8 cellular contexts compared by ENCODE assay signal in the genomic region with DNA sequence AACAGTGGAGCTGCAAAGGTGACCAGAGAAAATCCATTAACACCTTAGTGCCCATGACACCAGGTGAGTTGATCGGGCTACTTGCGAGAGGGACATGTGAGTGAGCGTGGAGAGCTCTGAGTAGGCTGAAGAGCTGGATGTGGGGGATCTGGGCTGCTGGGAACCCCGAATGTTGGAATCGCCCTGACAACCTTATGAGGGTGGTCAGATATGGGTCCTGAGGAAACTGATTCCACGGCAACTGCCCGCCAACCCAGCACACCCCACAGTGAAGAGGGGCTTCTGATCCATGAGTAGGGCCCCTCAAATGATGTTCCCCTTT. TPM values are rescaled to one million over a fixed set of nuclear protein-coding genes. Genes with fewer than 3 reads are reported as not detected.
DNase-seq lines count a peak whose midpoint lies in the region; ATAC-seq and TF ChIP-seq lines count a peak whose summit lies in the region.

No MANE protein-coding gene starts in this region.

- H4K8ac ChIP-seq in mesenchymal stem cell (ENCODE audit: low read length) = peak overlapping the region; percentile 85

- peak overlapping the region; percentile 12 for H2BK15ac ChIP-seq in mesenchymal stem cell (ENCODE audit: low read depth, poor library complexity, severe bottlenecking)

- H3K14ac ChIP-seq in mesenchymal stem cell (ENCODE audit: low read length in 2 of 2) = peak overlapping the region in 1 of 2 experiments; percentile 92

- peak overlapping the region; percentile 81 for H3K4me3 ChIP-seq in cardiac muscle cell
- H3K4me3 ChIP-seq in brain microvascular endothelial cell (ENCODE audit: low read depth, low read length) = peak overlapping the region; percentile 59
- H3K4me3 ChIP-seq in mesenchymal stem cell (ENCODE audit: insufficient read depth in 1 of 2, low read depth in 1 of 2, low read length in 2 of 2) = peak overlapping the region; percentile 68 to 99
- peak overlapping the region; percentile 49 to 81 for H3K4me3 ChIP-seq in aorta (ENCODE audit: low read length in 2 of 2)

- peak overlapping the region; percentile 13 to 46 for H3K4ac ChIP-seq in mesenchymal stem cell (ENCODE audit: low read depth in 1 of 2, low read length in 2 of 2)

- H2BK5ac ChIP-seq in mesenchymal stem cell (ENCODE audit: low read depth, low read length, poor library complexity, severe bottlenecking) = no peak overlapping the region

- peak overlapping the region in 1 of 2 experiments; percentile 94 for H3K23ac ChIP-seq in mesenchymal stem cell (ENCODE audit: low read length in 2 of 2)

- peak overlapping the region; percentile 4 for H2AK5ac ChIP-seq in mesenchymal stem cell (ENCODE audit: low read length, severe bottlenecking)

- H3K4me1 ChIP-seq in cardiac muscle cell (ENCODE audit: low read depth) = peaks cover 3% of the 10 kb centered on the region
- peaks cover 23% of the 10 kb centered on the region for H3K4me1 ChIP-seq in mesenchymal stem cell (ENCODE audit: control insufficient read depth, insufficient read depth, low read depth, low read length)
- peaks cover 0 to 4% of the 10 kb centered on the region in 2 donors for H3K4me1 ChIP-seq in aorta (ENCODE audit: control insufficient read depth in 1 of 2, insufficient read depth in 2 of 2, low read length in 2 of 2)

- H3K9ac ChIP-seq in mesenchymal stem cell (ENCODE audit: low read length) = peak overlapping the region; percentile 97

- H4K91ac ChIP-seq in mesenchymal stem cell (ENCODE audit: low read length) = peak overlapping the region; percentile 43

- peaks cover 11% of the 10 kb centered on the region for H3K79me1 ChIP-seq in mesenchymal stem cell (replicated peaks; ENCODE audit: low read length, poor library complexity, severe bottlenecking)

- DNase-seq in cardiac muscle cell (ENCODE audit: low read depth in 1 of 2, low spot score in 1 of 2) (no peak), cardiac septum (ENCODE audit: low spot score) (no peak), brain microvascular endothelial cell (no peak), mesenchymal stem cell (no peak), aorta (no peak), NOMO-1 treated with dmso at 0.1 percent for 144 hours (lab: John Stamatoyannopoulos, UW; ENCODE audit: unreplicated experiment) (no peak), HCEC 1CT (no peak), hippocampal formation (lab: John Stamatoyannopoulos, UW) (no peak)

- peak overlapping the region in 1 of 2 experiments; percentile 23 for H2BK12ac ChIP-seq in mesenchymal stem cell (ENCODE audit: low read length in 2 of 2)

- peak overlapping the region; percentile 80 for H2BK120ac ChIP-seq in mesenchymal stem cell (ENCODE audit: low read depth, low read length)

- H3K4me2 ChIP-seq in mesenchymal stem cell (ENCODE audit: low read length, poor library complexity, severe bottlenecking) = peak overlapping the region; percentile 89

- H3K27me3 ChIP-seq in cardiac muscle cell = no peaks in the 10 kb centered on the region
- H3K27me3 ChIP-seq in brain microvascular endothelial cell (replicated peaks) = no peaks in the 10 kb centered on the region
- H3K27me3 ChIP-seq in mesenchymal stem cell (ENCODE audit: control insufficient read depth in 1 of 2, insufficient read depth in 1 of 2, low read length in 2 of 2) = no peaks in the 10 kb centered on the region
- H3K27me3 ChIP-seq in aorta (ENCODE audit: control insufficient read depth in 1 of 2, insufficient read depth in 2 of 2, low read length in 1 of 2) = no peaks in the 10 kb centered on the region

- no peaks in the 10 kb centered on the region for H3K9me3 ChIP-seq in cardiac muscle cell (ENCODE audit: low read depth)
- no peaks in the 10 kb centered on the region for H3K9me3 ChIP-seq in mesenchymal stem cell (ENCODE audit: control insufficient read depth, low read length)
- H3K9me3 ChIP-seq in aorta (ENCODE audit: control insufficient read depth, low read length) = no peaks in the 10 kb centered on the region

- no peaks in the 10 kb centered on the region for H3K36me3 ChIP-seq in cardiac muscle cell
- H3K36me3 ChIP-seq in brain microvascular endothelial cell (replicated peaks) = no peaks in the 10 kb centered on the region
- H3K36me3 ChIP-seq in mesenchymal stem cell (ENCODE audit: control insufficient read depth in 1 of 2, insufficient read depth in 2 of 2, low read depth in 1 of 2, low read length in 2 of 2) = peaks cover 0 to 5% of the 10 kb centered on the region in 2 experiments
- H3K36me3 ChIP-seq in aorta (ENCODE audit: control insufficient read depth in 1 of 2, insufficient read depth in 2 of 2, low read length in 1 of 2) = no peaks in the 10 kb centered on the region

- TF ChIP-seq CTCF in cardiac muscle cell (IDR thresholded peaks at IDR 0.05; ENCODE audit: low read depth, low read length) (no peak), brain microvascular endothelial cell (IDR thresholded peaks at IDR 0.05; ENCODE audit: low read depth, low read length, missing control alignments) (no peak)

- in situ Hi-C loops in brain microvascular endothelial cell (cut with HindIII; ENCODE audit: low pct_ligation_motif_present, low sequenced_read_pairs) = no loop called here

- H3K27ac ChIP-seq in cardiac muscle cell (no peak overlapping the region), brain microvascular endothelial cell (peak overlapping the region; percentile 77), mesenchymal stem cell (ENCODE audit: low read length, poor library complexity, severe bottlenecking) (peak overlapping the region; percentile 82), aorta (ENCODE audit: low read depth in 1 of 2, low read length in 2 of 2) (peak overlapping the region in 1 of 2 donors; percentile 1)

- ATAC-seq in aorta (ENCODE audit: low FRiP score) = no peak

- WGBS in mesenchymal stem cell = 19% methylated on average over 6 of the region's 7 CpGs
- WGBS in aorta, 2 donors = 8 to 13% methylated on average over 7 of the region's 7 CpGs

- H2AFZ ChIP-seq in mesenchymal stem cell (ENCODE audit: low read depth, low read length) = peak overlapping the region; percentile 46

- intact Hi-C loops in cardiac septum (cut with DNase I) (loop anchor here (10.0 kb wide), 2 partner anchors 269 to 449 kb away; partner anchors contain the start of gene TOR1AIP1), aorta (cut with DNase I) (loop anchor here in 1 of 2 donors (5.0 kb wide), 1 partner anchor 272 kb away; the partner anchor contains the start of gene TOR1AIP1)

- H3K18ac ChIP-seq in mesenchymal stem cell (ENCODE audit: low read depth in 1 of 2, low read length in 2 of 2) = peak overlapping the region; percentile 70 to 93

RNA-seq across cellular contexts. Expression of gene QSOX1, which starts 0.7 kb away (rescaled TPM):
- total RNA-seq in cardiac muscle cell = 34.6 and 37.8 TPM in 2 replicates
- polyA plus RNA-seq in cardiac muscle cell = 23.2 and 30.7 TPM in 2 replicates
- 106 TPM for total RNA-seq in cardiac septum
- polyA plus RNA-seq in mesenchymal stem cell (2013, experiment 1 of 2) = 320 TPM
- 317 TPM for polyA plus RNA-seq in mesenchymal stem cell (2013, experiment 2 of 2)
- 10 to 100 TPM; 88.2 to 95.1 TPM for total RNA-seq in aorta
- polyA plus RNA-seq in aorta = 100 to 1,000 TPM in 1 of 2 donors, 10 to 100 TPM in 1; 24.5 to 181 TPM
